In genomic region chr22:20653012-20653794, GRCh38 we compare ENCODE assay signal across 21 cellular contexts.
"Had no signal": no experiment of that assay in that cellular context is flagged by ENCODE, and none has a peak within 500 bp of the region (broad histone marks: within the 10 kb centered on the region; RNA-seq: fewer than 3 reads in every experiment).

No MANE protein-coding gene starts in this region.

- H3K4me1 ChIP-seq: left ventricle myocardium inferior, parathyroid adenoma, right lobe of liver had no signal

- H3K9me3 ChIP-seq: left ventricle myocardium inferior, right lobe of liver, thoracic aorta had no signal

- DNase-seq: activated CD4-positive, alpha-beta T cell treated with anti-CD3 and anti-CD28 coated beads for 48 hours; activated CD8-positive, alpha-beta T cell treated with anti-CD3 and anti-CD28 coated beads, Interleukin-2, amount 10 ng/mL, durations not matched to agents 7 days and 5 days; activated naive CD4-positive, alpha-beta T cell treated with anti-CD3 and anti-CD28 coated beads for 36 hours; activated naive CD8-positive, alpha-beta T cell treated with anti-CD3 and anti-CD28 coated beads, Interleukin-2, amount 10 ng/mL, durations not matched to agents 7 days and 5 days; activated T-cell treated with anti-CD3 and anti-CD28 coated beads, Interleukin-2, amount 50 U/mL, for 24 hours; amygdala; immature natural killer cell; kidney glomerular epithelial cell; left ventricle myocardium inferior; stimulated activated CD4-positive, alpha-beta T cell treated with anti-CD3 and anti-CD28 coated beads, Interleukin-4, amount 100 ng/mL, for 1 hour; stimulated activated naive CD4-positive, alpha-beta T cell had no signal

- H3K27ac ChIP-seq: cardiac muscle cell, epithelial cell of prostate, left ventricle myocardium inferior, parathyroid adenoma, right lobe of liver, thoracic aorta had no signal

- ATAC-seq: activated CD8-positive, alpha-beta T cell treated with anti-CD3 and anti-CD28 coated beads, Interleukin-2, amount 10 ng/mL, durations not matched to agents 7 days and 5 days; activated T-helper 17 cell treated with anti-CD3 and anti-CD28 coated beads, Interleukin-2, amount 50 U/mL, for 72 hours; right lobe of liver; SK-N-SH treated with all-trans-retinoic acid at 6 μM for 48 hours had no signal

- H3K79me2 ChIP-seq: parathyroid adenoma had no signal

- H3K27ac Mint-ChIP-seq: activated CD8-positive, alpha-beta T cell treated with anti-CD3 and anti-CD28 coated beads, Interleukin-2, amount 10 ng/mL, durations not matched to agents 7 days and 5 days; activated naive CD4-positive, alpha-beta T cell treated with anti-CD3 and anti-CD28 coated beads for 36 hours; activated naive CD8-positive, alpha-beta T cell treated with anti-CD3 and anti-CD28 coated beads, Interleukin-2, amount 10 ng/mL, durations not matched to agents 7 days and 5 days; activated T-cell treated with anti-CD3 and anti-CD28 coated beads, Interleukin-2, amount 50 U/mL, for 24 hours; activated T-helper 17 cell treated with anti-CD3 and anti-CD28 coated beads, Interleukin-2, amount 50 U/mL, for 72 hours; immature natural killer cell; mesothelial cell of epicardium; nephron; type B pancreatic cell had no signal

- H3K36me3 ChIP-seq: cardiac muscle cell, left ventricle myocardium inferior, right lobe of liver, thoracic aorta had no signal

- H3K4me3 ChIP-seq: cardiac muscle cell, left ventricle myocardium inferior, right lobe of liver, thoracic aorta had no signal

- H3K9ac ChIP-seq: parathyroid adenoma had no signal

- H3K4me3 Mint-ChIP-seq: activated CD8-positive, alpha-beta T cell treated with anti-CD3 and anti-CD28 coated beads, Interleukin-2, amount 10 ng/mL, durations not matched to agents 7 days and 5 days; activated naive CD4-positive, alpha-beta T cell treated with anti-CD3 and anti-CD28 coated beads for 36 hours; activated naive CD8-positive, alpha-beta T cell treated with anti-CD3 and anti-CD28 coated beads, Interleukin-2, amount 10 ng/mL, durations not matched to agents 7 days and 5 days; activated T-cell treated with anti-CD3 and anti-CD28 coated beads, Interleukin-2, amount 50 U/mL, for 24 hours; activated T-helper 17 cell treated with anti-CD3 and anti-CD28 coated beads, Interleukin-2, amount 50 U/mL, for 72 hours; immature natural killer cell; mesothelial cell of epicardium; nephron; type B pancreatic cell had no signal

- H3K4me1 Mint-ChIP-seq: activated naive CD8-positive, alpha-beta T cell treated with anti-CD3 and anti-CD28 coated beads, Interleukin-2, amount 10 ng/mL, durations not matched to agents 7 days and 5 days; activated T-helper 17 cell treated with anti-CD3 and anti-CD28 coated beads, Interleukin-2, amount 50 U/mL, for 72 hours; mesothelial cell of epicardium had no signal

- H3K9me3 Mint-ChIP-seq: activated naive CD4-positive, alpha-beta T cell treated with anti-CD3 and anti-CD28 coated beads for 36 hours; activated naive CD8-positive, alpha-beta T cell treated with anti-CD3 and anti-CD28 coated beads, Interleukin-2, amount 10 ng/mL, durations not matched to agents 7 days and 5 days; activated T-cell treated with anti-CD3 and anti-CD28 coated beads, Interleukin-2, amount 50 U/mL, for 24 hours; activated T-helper 17 cell treated with anti-CD3 and anti-CD28 coated beads, Interleukin-2, amount 50 U/mL, for 72 hours; immature natural killer cell; mesothelial cell of epicardium; nephron; type B pancreatic cell had no signal

- H2AFZ ChIP-seq: parathyroid adenoma had no signal

- H3K27me3 ChIP-seq: right lobe of liver had no signal

- H3K27me3 Mint-ChIP-seq: activated T-cell treated with anti-CD3 and anti-CD28 coated beads, Interleukin-2, amount 50 U/mL, for 24 hours had no signal

- H3K36me3 Mint-ChIP-seq: activated naive CD8-positive, alpha-beta T cell treated with anti-CD3 and anti-CD28 coated beads, Interleukin-2, amount 10 ng/mL, durations not matched to agents 7 days and 5 days; immature natural killer cell; mesothelial cell of epicardium; type B pancreatic cell had no signal
